In the genomic region with DNA sequence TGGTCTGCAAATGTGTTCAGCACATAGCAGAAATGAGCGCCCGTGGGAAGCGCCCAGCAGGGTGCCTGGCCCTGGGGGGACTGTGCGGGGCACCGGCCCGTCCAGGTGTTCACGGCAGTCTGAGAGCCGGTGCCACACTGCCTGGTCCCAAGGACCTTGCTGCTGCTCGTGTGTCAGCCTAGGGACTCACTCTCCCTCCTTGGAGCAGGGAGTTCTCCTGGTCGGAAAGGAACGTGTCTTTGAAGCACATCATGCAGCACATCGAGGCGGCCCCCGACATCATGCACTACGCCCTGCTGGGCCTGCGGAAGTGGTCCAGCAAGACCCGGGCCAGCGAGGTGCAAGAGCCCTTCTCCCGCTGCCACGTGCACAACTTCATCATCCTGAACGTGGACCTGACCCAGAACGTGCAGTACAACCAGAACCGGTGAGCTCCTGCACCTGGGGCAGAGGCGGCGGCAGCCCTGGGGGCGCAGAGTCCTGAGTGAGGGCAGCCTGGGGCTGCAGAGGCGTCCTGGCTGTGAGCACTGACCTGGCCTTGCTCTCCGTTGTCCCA, we compare ENCODE assay signal across 26 cellular contexts. TPM values are rescaled to one million over a fixed set of nuclear protein-coding genes. Genes with fewer than 3 reads are reported as not detected.
"Had no signal": no experiment of that assay in that cellular context is flagged by ENCODE, and none has a peak within 500 bp of the region (broad histone marks: within the 10 kb centered on the region; RNA-seq: fewer than 3 reads in every experiment).

No MANE protein-coding gene starts in this region.

- ATAC-seq: Panc1, PC-3 had no signal

- FAIRE-seq: HTR-8/SVneo had no signal

- DNase-seq: KBM-7; NCI-H1092; NCI-H1105 treated with DMSO at 0.1 percent for 48 hours; NCI-H1436; NCI-H187; NCI-H2029; NCI-H2081 treated with DMSO at 0.1 percent for 48 hours; NCI-H2171; NCI-H226; NCI-H446; NCI-H510A; NCI-H524 treated with DMSO at 0.1 percent for 48 hours; NCI-H69; NCI-H774; NK-92 treated with Interleukin-12 subunit alpha and Interleukin-12 subunit beta, amount 100 ng/mL, for 24 hours; PC-3; SHP77; SK-N-SH had no signal

- H3K9ac ChIP-seq: SK-N-SH had no signal

- H3K4me2 ChIP-seq: SK-N-SH had no signal

- H3K9me3 ChIP-seq: SK-N-SH had no signal

- H3K27ac ChIP-seq: HL-60, RWPE1 had no signal

RNA-seq across cellular contexts. Expression of a gene that starts 36.0 kb away (rescaled TPM):
- total RNA-seq: LHCN-M2, MCF 10A, OCI-LY7, PC-3, SK-MEL-5 had no signal
- polyA plus RNA-seq: SK-N-SH had no signal
